In genomic region chr10:1047937-1048336, GRCh38 we compare ENCODE assay signal across 8 cellular contexts. TPM values are rescaled to one million over a fixed set of nuclear protein-coding genes. Genes with fewer than 3 reads are reported as not detected.
DNase-seq lines count a peak whose midpoint lies in the region; ATAC-seq and TF ChIP-seq lines count a peak whose summit lies in the region.

No MANE protein-coding gene starts in this region.

- peaks cover 18 to 21% of the 10 kb centered on the region in 2 donors for H3K36me3 Mint-ChIP-seq in CD14-positive monocyte
- peaks cover 59% of the 10 kb centered on the region for H3K36me3 Mint-ChIP-seq in central memory CD8-positive, alpha-beta T cell (ENCODE audit: insufficient read depth)

- DNase-seq in CD14-positive monocyte (ENCODE audit: low spot score): no peak
- DNase-seq in MG63: no peak
- DNase-seq in central memory CD8-positive, alpha-beta T cell (ENCODE audit: low spot score in 2 of 2): no peak
- DNase-seq in AG08395 (ENCODE audit: low spot score): no peak
- DNase-seq in germinal center (ENCODE audit: low spot score): no peak

- intact Hi-C loops in CD14-positive monocyte (cut with micrococcal nuclease): no loop called here

- H3K36me3 ChIP-seq in MG63 (peaks cover 17% of the 10 kb centered on the region), mucosa of stomach (ENCODE audit: control insufficient read depth, insufficient read depth, low read length) (peaks cover 5% of the 10 kb centered on the region)

- no peaks in the 10 kb centered on the region for H3K9me3 Mint-ChIP-seq in CD14-positive monocyte
- no peaks in the 10 kb centered on the region for H3K9me3 Mint-ChIP-seq in central memory CD8-positive, alpha-beta T cell

- H3K27ac Mint-ChIP-seq in CD14-positive monocyte: peak overlapping the region; percentile 98 to 100 (median 99)
- peak overlapping the region; percentile 98 for H3K27ac Mint-ChIP-seq in central memory CD8-positive, alpha-beta T cell (ENCODE audit: low read depth)

- peaks cover 4% of the 10 kb centered on the region for H3K4me1 ChIP-seq in mucosa of stomach (ENCODE audit: control insufficient read depth, insufficient read depth, low read length)

- no peak for ATAC-seq in central memory CD8-positive, alpha-beta T cell (replicated peaks; ENCODE audit: extremely low read depth, poor library complexity, severe bottlenecking)
- no peak for ATAC-seq in HG03439 (IDR thresholded peaks at IDR 0.05; ENCODE audit: unreplicated experiment)
- ATAC-seq in HG03342 (IDR thresholded peaks at IDR 0.05; ENCODE audit: unreplicated experiment): no peak

- H3K9me3 ChIP-seq in MG63 (no peaks in the 10 kb centered on the region), mucosa of stomach (ENCODE audit: control insufficient read depth, low read length) (no peaks in the 10 kb centered on the region)

- no peaks in the 10 kb centered on the region for H3K27me3 ChIP-seq in MG63
- no peaks in the 10 kb centered on the region for H3K27me3 ChIP-seq in mucosa of stomach (ENCODE audit: control insufficient read depth, insufficient read depth, low read length)

- H3K4me3 ChIP-seq in MG63 (peak overlapping the region; percentile 91), mucosa of stomach (ENCODE audit: low read length) (peak overlapping the region; percentile 52)

- peak overlapping the region; percentile 91 to 94 for H3K4me3 Mint-ChIP-seq in CD14-positive monocyte
- peak overlapping the region; percentile 92 for H3K4me3 Mint-ChIP-seq in central memory CD8-positive, alpha-beta T cell

- peak overlapping the region; percentile 81 for H3K9ac ChIP-seq in mucosa of stomach (ENCODE audit: low read length)

- no peak for TF ChIP-seq CTCF in CD14-positive monocyte (IDR thresholded peaks at IDR 0.05)

- peaks cover 57% of the 10 kb centered on the region for H3K4me1 Mint-ChIP-seq in CD14-positive monocyte
- peaks cover 56% of the 10 kb centered on the region for H3K4me1 Mint-ChIP-seq in central memory CD8-positive, alpha-beta T cell

- no peaks in the 10 kb centered on the region for H3K27me3 Mint-ChIP-seq in CD14-positive monocyte (ENCODE audit: low read depth in 3 of 3)
- no peaks in the 10 kb centered on the region for H3K27me3 Mint-ChIP-seq in central memory CD8-positive, alpha-beta T cell

RNA-seq across cellular contexts. Expression of gene IDI1, which starts 1.0 kb away (rescaled TPM):
- 10 to 100 TPM; 35.0 to 46.9 TPM for polyA plus RNA-seq in CD14-positive monocyte
- 53.1 and 96.2 TPM in 2 replicates for total RNA-seq in MG63 (2014; rRNA removed; shearing (Covaris generic); ENCODE audit: low replicate concordance)

RNA-seq across cellular contexts. Expression of gene WDR37, which starts 8.2 kb away (rescaled TPM):
- polyA plus RNA-seq in CD14-positive monocyte: 1 to 10 TPM; 7.1 to 8.6 TPM
- total RNA-seq in MG63 (2014; rRNA removed; shearing (Covaris generic); ENCODE audit: low replicate concordance): 5.3 and 6.3 TPM in 2 replicates

RNA-seq across cellular contexts. Expression of gene IDI2, which starts 22.3 kb away (rescaled TPM):
- not detected for polyA plus RNA-seq in CD14-positive monocyte
- not detected in 2 replicates for total RNA-seq in MG63 (2014; rRNA removed; shearing (Covaris generic); ENCODE audit: low replicate concordance)

RNA-seq across cellular contexts. Expression of gene GTPBP4, which starts 59.7 kb away (rescaled TPM):
- 10 to 100 TPM in 1 of 2 donors, 1 to 10 TPM in 1; 9.9 to 12.2 TPM for polyA plus RNA-seq in CD14-positive monocyte
- total RNA-seq in MG63 (2014; rRNA removed; shearing (Covaris generic); ENCODE audit: low replicate concordance): 71.2 and 71.3 TPM in 2 replicates
